Comparison of ENCODE assay signal across 23 cellular contexts in genomic region chr4:17797808-17798207, GRCh38. TPM values are rescaled to one million over a fixed set of nuclear protein-coding genes. Genes with fewer than 3 reads are reported as not detected.
"Had no signal": no experiment of that assay in that cellular context is flagged by ENCODE, and none has a peak within 500 bp of the region (broad histone marks: within the 10 kb centered on the region; RNA-seq: fewer than 3 reads in every experiment).

No MANE protein-coding gene starts in this region.

- H3K27ac Mint-ChIP-seq: dendritic cell treated with granulocyte-macrophage colony-stimulating factor and Interleukin-4, amounts not matched to agents 40 ng/mL and 50 ng/mL, for 4 days; mesothelial cell of epicardium; nephron progenitor cell; progenitor cell of endocrine pancreas; stimulated activated naive CD8-positive, alpha-beta T cell treated with anti-CD3 and anti-CD28 coated beads, Interleukin-15, Interleukin-2, amounts not matched to agents 100 ng/mL and 50 ng/mL, for 24 hours had no signal

- H3K4me3 Mint-ChIP-seq: activated T-cell treated with anti-CD3 and anti-CD28 coated beads, Interleukin-2, amount 50 U/mL, for 4 hours; dendritic cell treated with granulocyte-macrophage colony-stimulating factor and Interleukin-4, amounts not matched to agents 40 ng/mL and 50 ng/mL, for 4 days; mesothelial cell of epicardium; nephron progenitor cell; stimulated activated naive CD8-positive, alpha-beta T cell treated with anti-CD3 and anti-CD28 coated beads, Interleukin-15, Interleukin-2, amounts not matched to agents 100 ng/mL and 50 ng/mL, for 24 hours had no signal

- H3K27me3 ChIP-seq: adrenal gland, breast epithelium, esophagus muscularis mucosa, heart right ventricle, left lung, right atrium auricular region, tibial nerve had no signal

- H3K9me3 Mint-ChIP-seq: activated naive CD4-positive, alpha-beta T cell treated with anti-CD3 and anti-CD28 coated beads, Interleukin-2, amount 50 U/mL, for 72 hours; activated T-cell treated with anti-CD3 and anti-CD28 coated beads, Interleukin-2, amount 50 U/mL, for 4 hours; dendritic cell treated with granulocyte-macrophage colony-stimulating factor and Interleukin-4, amounts not matched to agents 40 ng/mL and 50 ng/mL, for 4 days; mesothelial cell of epicardium; nephron progenitor cell; stimulated activated naive CD8-positive, alpha-beta T cell treated with anti-CD3 and anti-CD28 coated beads, Interleukin-15, Interleukin-2, amounts not matched to agents 100 ng/mL and 50 ng/mL, for 24 hours had no signal

- H3K36me3 ChIP-seq: breast epithelium had no signal

- H3K4me1 Mint-ChIP-seq: mesothelial cell of epicardium, nephron progenitor cell had no signal

- ATAC-seq: activated CD4-positive, CD25-positive, alpha-beta regulatory T cell treated with anti-CD3 and anti-CD28 coated beads, Interleukin-2, amount 50 U/mL, for 24 hours; activated T-cell treated with anti-CD3 and anti-CD28 coated beads, Interleukin-2, amount 50 U/mL, for 4 hours; heart right ventricle; left lung had no signal

- H3K27ac ChIP-seq: adrenal gland, breast epithelium, esophagus muscularis mucosa, heart right ventricle, left lung, right atrium auricular region, tibial nerve had no signal

- H3K4me3 ChIP-seq: adrenal gland, breast epithelium, esophagus muscularis mucosa, heart right ventricle, left lung, right atrium auricular region, tibial nerve had no signal

- DNase-seq: activated CD4-positive, alpha-beta T cell treated with anti-CD3 and anti-CD28 coated beads, Interleukin-2, amount 50 U/mL, for 48 hours; activated effector memory CD4-positive, alpha-beta T cell treated with anti-CD3 and anti-CD28 coated beads, Interleukin-2, amount 50 U/mL, for 16 hours; activated T-cell treated with anti-CD3 and anti-CD28 coated beads, Interleukin-2, amount 50 U/mL, for 4 hours; adrenal gland; effector memory CD4-positive, alpha-beta T cell; heart right ventricle; left lung; nephron progenitor cell; stimulated activated CD4-positive, alpha-beta T cell treated with anti-CD3 and anti-CD28 coated beads, Interleukin-2, amount 100 ng/mL, for 24 hours; T-helper 1 cell had no signal

- H3K4me1 ChIP-seq: adrenal gland, breast epithelium, esophagus muscularis mucosa, left lung, right atrium auricular region, tibial nerve had no signal

- H3K27me3 Mint-ChIP-seq: dendritic cell treated with granulocyte-macrophage colony-stimulating factor and Interleukin-4, amounts not matched to agents 40 ng/mL and 50 ng/mL, for 4 days; progenitor cell of endocrine pancreas; stimulated activated naive CD8-positive, alpha-beta T cell treated with anti-CD3 and anti-CD28 coated beads, Interleukin-15, Interleukin-2, amounts not matched to agents 100 ng/mL and 50 ng/mL, for 24 hours had no signal

- H3K9me3 ChIP-seq: adrenal gland, breast epithelium, esophagus muscularis mucosa, heart right ventricle, left lung, right atrium auricular region, tibial nerve had no signal

RNA-seq across cellular contexts. Expression of gene FAM184B, which starts 16.4 kb away (rescaled TPM):
- total RNA-seq: activated naive CD4-positive, alpha-beta T cell treated with anti-CD3 and anti-CD28 coated beads, Interleukin-2, amount 50 U/mL, for 72 hours; endothelial cell of umbilical vein; esophagus muscularis mucosa; heart right ventricle; lung microvascular endothelial cell; omental fat pad; right atrium auricular region; tibial nerve had no signal
